In genomic region chr1:211620097-211620496, GRCh38 we compare ENCODE assay signal across 3 cellular contexts.
TF ChIP-seq lines count a peak whose summit lies in the region.

No MANE protein-coding gene starts in this region.

TF ChIP-seq in SK-N-SH treated with all-trans-retinoic acid at 6 μM for 48 hours, 23 proteins besides CTCF, POLR2A, EP300 and RAD21:
- no peak for TF ChIP-seq ZFP30 (CRISPR knock-in tag; IDR thresholded peaks at IDR 0.05)

TF ChIP-seq in SK-N-SH, 30 proteins besides CTCF, POLR2A, EP300 and RAD21:
- TF ChIP-seq TAF1 (IDR thresholded peaks at IDR 0.05; ENCODE audit: borderline replicate concordance, low read depth, low read length) (no peak), RCOR1 (IDR thresholded peaks at IDR 0.05; ENCODE audit: low read length) (no peak), FOSL2 (IDR thresholded peaks at IDR 0.05; ENCODE audit: borderline replicate concordance, low read depth) (no peak), RFX5 (IDR thresholded peaks at IDR 0.05; ENCODE audit: low read length) (no peak), GABPA (IDR thresholded peaks at IDR 0.05; ENCODE audit: low read depth) (no peak), USF1 (IDR thresholded peaks at IDR 0.05; ENCODE audit: borderline replicate concordance, low read depth) (no peak), NRF1 (IDR thresholded peaks at IDR 0.05; ENCODE audit: low read depth, low read length) (no peak), SIN3A (IDR thresholded peaks at IDR 0.05; ENCODE audit: borderline replicate concordance, low read depth, low read length) (no peak), POLR2AphosphoS5 (IDR thresholded peaks at IDR 0.05; ENCODE audit: low read depth, low read length) (no peak), FOXM1 (IDR thresholded peaks at IDR 0.05; ENCODE audit: low read depth) (no peak), TCF12 (IDR thresholded peaks at IDR 0.05) (no peak), SMC3 (IDR thresholded peaks at IDR 0.05; ENCODE audit: low read depth, low read length) (no peak), FOXJ3 (CRISPR knock-in tag; IDR thresholded peaks at IDR 0.05) (no peak), RXRA (IDR thresholded peaks at IDR 0.05; ENCODE audit: borderline replicate concordance, low read depth) (no peak), MAX (IDR thresholded peaks at IDR 0.05; ENCODE audit: low read depth) (no peak), NFIC (IDR thresholded peaks at IDR 0.05; ENCODE audit: borderline replicate concordance) (no peak)
- TF ChIP-seq, protein P1, sequence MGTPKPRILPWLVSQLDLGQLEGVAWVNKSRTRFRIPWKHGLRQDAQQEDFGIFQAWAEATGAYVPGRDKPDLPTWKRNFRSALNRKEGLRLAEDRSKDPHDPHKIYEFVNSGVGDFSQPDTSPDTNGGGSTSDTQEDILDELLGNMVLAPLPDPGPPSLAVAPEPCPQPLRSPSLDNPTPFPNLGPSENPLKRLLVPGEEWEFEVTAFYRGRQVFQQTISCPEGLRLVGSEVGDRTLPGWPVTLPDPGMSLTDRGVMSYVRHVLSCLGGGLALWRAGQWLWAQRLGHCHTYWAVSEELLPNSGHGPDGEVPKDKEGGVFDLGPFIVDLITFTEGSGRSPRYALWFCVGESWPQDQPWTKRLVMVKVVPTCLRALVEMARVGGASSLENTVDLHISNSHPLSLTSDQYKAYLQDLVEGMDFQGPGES (IDR thresholded peaks at IDR 0.05; ENCODE audit: low read depth, low read length): no peak
- TF ChIP-seq, protein P2, sequence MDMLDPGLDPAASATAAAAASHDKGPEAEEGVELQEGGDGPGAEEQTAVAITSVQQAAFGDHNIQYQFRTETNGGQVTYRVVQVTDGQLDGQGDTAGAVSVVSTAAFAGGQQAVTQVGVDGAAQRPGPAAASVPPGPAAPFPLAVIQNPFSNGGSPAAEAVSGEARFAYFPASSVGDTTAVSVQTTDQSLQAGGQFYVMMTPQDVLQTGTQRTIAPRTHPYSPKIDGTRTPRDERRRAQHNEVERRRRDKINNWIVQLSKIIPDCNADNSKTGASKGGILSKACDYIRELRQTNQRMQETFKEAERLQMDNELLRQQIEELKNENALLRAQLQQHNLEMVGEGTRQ (IDR thresholded peaks at IDR 0.05; ENCODE audit: borderline replicate concordance, low read depth, low read length): no peak
- TF ChIP-seq, protein P3, sequence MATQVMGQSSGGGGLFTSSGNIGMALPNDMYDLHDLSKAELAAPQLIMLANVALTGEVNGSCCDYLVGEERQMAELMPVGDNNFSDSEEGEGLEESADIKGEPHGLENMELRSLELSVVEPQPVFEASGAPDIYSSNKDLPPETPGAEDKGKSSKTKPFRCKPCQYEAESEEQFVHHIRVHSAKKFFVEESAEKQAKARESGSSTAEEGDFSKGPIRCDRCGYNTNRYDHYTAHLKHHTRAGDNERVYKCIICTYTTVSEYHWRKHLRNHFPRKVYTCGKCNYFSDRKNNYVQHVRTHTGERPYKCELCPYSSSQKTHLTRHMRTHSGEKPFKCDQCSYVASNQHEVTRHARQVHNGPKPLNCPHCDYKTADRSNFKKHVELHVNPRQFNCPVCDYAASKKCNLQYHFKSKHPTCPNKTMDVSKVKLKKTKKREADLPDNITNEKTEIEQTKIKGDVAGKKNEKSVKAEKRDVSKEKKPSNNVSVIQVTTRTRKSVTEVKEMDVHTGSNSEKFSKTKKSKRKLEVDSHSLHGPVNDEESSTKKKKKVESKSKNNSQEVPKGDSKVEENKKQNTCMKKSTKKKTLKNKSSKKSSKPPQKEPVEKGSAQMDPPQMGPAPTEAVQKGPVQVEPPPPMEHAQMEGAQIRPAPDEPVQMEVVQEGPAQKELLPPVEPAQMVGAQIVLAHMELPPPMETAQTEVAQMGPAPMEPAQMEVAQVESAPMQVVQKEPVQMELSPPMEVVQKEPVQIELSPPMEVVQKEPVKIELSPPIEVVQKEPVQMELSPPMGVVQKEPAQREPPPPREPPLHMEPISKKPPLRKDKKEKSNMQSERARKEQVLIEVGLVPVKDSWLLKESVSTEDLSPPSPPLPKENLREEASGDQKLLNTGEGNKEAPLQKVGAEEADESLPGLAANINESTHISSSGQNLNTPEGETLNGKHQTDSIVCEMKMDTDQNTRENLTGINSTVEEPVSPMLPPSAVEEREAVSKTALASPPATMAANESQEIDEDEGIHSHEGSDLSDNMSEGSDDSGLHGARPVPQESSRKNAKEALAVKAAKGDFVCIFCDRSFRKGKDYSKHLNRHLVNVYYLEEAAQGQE (IDR thresholded peaks at IDR 0.05; ENCODE audit: low read depth, low read length): no peak
- TF ChIP-seq, protein P4, sequence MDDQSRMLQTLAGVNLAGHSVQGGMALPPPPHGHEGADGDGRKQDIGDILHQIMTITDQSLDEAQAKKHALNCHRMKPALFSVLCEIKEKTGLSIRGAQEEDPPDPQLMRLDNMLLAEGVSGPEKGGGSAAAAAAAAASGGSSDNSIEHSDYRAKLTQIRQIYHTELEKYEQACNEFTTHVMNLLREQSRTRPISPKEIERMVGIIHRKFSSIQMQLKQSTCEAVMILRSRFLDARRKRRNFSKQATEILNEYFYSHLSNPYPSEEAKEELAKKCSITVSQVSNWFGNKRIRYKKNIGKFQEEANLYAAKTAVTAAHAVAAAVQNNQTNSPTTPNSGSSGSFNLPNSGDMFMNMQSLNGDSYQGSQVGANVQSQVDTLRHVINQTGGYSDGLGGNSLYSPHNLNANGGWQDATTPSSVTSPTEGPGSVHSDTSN (IDR thresholded peaks at IDR 0.05): no peak

TF ChIP-seq in GM12878, 131 proteins besides CTCF, POLR2A, EP300 and RAD21:
- TF ChIP-seq, protein P4 (IDR thresholded peaks at IDR 0.05; ENCODE audit: insufficient replicate concordance, low read depth, low read length): peak; percentile 62
- TF ChIP-seq, protein P5, sequence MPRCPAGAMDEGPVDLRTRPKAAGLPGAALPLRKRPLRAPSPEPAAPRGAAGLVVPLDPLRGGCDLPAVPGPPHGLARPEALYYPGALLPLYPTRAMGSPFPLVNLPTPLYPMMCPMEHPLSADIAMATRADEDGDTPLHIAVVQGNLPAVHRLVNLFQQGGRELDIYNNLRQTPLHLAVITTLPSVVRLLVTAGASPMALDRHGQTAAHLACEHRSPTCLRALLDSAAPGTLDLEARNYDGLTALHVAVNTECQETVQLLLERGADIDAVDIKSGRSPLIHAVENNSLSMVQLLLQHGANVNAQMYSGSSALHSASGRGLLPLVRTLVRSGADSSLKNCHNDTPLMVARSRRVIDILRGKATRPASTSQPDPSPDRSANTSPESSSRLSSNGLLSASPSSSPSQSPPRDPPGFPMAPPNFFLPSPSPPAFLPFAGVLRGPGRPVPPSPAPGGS (IDR thresholded peaks at IDR 0.05; ENCODE audit: borderline replicate concordance, insufficient read depth, low read depth, low read length, poor library complexity, severe bottlenecking): peak; percentile 88
- TF ChIP-seq KAT2A (conservative IDR thresholded peaks at IDR 0.05; ENCODE audit: control insufficient read depth, low read depth, low read length): no peak
